1 cellular context compared by ENCODE assay signal in the genomic region with DNA sequence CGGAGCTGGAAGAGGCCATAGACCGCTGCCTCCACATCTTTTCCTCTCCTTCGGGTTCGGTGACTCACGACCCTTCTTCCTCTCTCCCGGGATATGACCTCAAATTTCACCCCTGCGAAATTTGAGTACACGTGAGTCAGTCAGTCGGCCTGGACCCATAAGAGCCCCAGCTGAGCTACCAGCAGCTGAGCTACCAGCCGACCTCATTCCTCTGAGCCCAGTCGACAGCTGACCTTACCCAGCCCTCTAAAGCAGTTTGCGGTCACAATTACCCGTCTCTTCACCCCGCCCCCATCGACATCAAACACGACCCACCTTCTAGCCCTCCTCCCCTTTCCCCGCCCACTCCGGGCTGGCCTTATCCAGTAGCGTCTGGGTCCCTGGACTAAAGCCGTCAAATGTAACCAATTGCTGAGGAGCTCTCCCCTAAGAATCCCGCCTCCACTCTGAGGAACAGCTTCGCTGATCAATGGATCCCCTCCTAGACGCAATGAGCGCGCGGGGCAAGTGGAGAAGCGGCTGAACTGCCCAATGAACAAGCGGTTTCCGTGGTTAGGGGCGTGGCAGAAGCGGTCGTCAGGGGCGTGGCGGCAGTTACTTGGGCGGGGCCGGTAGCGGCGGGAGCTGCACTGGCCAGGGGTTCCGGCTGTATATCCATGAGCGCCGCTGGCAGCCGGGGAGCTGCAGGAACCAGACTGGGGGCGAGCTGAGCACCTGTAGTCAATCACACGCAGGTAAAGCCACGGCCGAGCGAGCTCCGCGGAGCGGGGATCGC.
TF ChIP-seq lines count a peak whose summit lies in the region.

A gene with protein sequence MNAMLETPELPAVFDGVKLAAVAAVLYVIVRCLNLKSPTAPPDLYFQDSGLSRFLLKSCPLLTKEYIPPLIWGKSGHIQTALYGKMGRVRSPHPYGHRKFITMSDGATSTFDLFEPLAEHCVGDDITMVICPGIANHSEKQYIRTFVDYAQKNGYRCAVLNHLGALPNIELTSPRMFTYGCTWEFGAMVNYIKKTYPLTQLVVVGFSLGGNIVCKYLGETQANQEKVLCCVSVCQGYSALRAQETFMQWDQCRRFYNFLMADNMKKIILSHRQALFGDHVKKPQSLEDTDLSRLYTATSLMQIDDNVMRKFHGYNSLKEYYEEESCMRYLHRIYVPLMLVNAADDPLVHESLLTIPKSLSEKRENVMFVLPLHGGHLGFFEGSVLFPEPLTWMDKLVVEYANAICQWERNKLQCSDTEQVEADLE (plus strand): TSS at position 627 of the 775 bp plus-strand sequence. CDS start 27,872 bp downstream, outside the sequence.

TF ChIP-seq in K562, 482 proteins besides CTCF, POLR2A, EP300 and RAD21 (continued from another document):
- TF ChIP-seq, protein P1, sequence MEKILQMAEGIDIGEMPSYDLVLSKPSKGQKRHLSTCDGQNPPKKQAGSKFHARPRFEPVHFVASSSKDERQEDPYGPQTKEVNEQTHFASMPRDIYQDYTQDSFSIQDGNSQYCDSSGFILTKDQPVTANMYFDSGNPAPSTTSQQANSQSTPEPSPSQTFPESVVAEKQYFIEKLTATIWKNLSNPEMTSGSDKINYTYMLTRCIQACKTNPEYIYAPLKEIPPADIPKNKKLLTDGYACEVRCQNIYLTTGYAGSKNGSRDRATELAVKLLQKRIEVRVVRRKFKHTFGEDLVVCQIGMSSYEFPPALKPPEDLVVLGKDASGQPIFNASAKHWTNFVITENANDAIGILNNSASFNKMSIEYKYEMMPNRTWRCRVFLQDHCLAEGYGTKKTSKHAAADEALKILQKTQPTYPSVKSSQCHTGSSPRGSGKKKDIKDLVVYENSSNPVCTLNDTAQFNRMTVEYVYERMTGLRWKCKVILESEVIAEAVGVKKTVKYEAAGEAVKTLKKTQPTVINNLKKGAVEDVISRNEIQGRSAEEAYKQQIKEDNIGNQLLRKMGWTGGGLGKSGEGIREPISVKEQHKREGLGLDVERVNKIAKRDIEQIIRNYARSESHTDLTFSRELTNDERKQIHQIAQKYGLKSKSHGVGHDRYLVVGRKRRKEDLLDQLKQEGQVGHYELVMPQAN (IDR thresholded peaks at IDR 0.05; ENCODE audit: borderline replicate concordance), result peak; percentile 77
- TF ChIP-seq TBP (optimal IDR thresholded peaks at IDR 0.05; ENCODE audit: low read depth, low read length) (peak; percentile 55), CHD2 (IDR thresholded peaks at IDR 0.05; ENCODE audit: low read depth, low read length) (peak; percentile 90), HDAC1 (IDR thresholded peaks at IDR 0.05) (peak in 1 of 2 experiments; percentile 80; a peak in 2 of 4 replicates), GABPB2 (CRISPR knock-in tag; conservative IDR thresholded peaks at IDR 0.05) (no peak), MYC (IDR thresholded peaks at IDR 0.05; ENCODE audit: low read depth, low read length) (peak; percentile 25), MYC (CRISPR knock-in tag; IDR thresholded peaks at IDR 0.05; ENCODE audit: borderline replicate concordance, low read depth) (no peak), ZNF184 (CRISPR knock-in tag; IDR thresholded peaks at IDR 0.05) (no peak), RB1 (IDR thresholded peaks at IDR 0.05; ENCODE audit: low read depth) (peak; percentile 54; the same call in 1 of the 2 replicates), TAL1 (IDR thresholded peaks at IDR 0.05) (no peak), KAT8 (IDR thresholded peaks at IDR 0.05; ENCODE audit: low read depth) (no peak), POLR2AphosphoS5 (IDR thresholded peaks at IDR 0.05; ENCODE audit: control insufficient read depth, insufficient read depth, low read depth, low read length) (peak; percentile 62; the same call in 1 of the 2 replicates), TCF7 (IDR thresholded peaks at IDR 0.05; ENCODE audit: borderline replicate concordance) (peak; percentile 95)
- TF ChIP-seq, protein P2, sequence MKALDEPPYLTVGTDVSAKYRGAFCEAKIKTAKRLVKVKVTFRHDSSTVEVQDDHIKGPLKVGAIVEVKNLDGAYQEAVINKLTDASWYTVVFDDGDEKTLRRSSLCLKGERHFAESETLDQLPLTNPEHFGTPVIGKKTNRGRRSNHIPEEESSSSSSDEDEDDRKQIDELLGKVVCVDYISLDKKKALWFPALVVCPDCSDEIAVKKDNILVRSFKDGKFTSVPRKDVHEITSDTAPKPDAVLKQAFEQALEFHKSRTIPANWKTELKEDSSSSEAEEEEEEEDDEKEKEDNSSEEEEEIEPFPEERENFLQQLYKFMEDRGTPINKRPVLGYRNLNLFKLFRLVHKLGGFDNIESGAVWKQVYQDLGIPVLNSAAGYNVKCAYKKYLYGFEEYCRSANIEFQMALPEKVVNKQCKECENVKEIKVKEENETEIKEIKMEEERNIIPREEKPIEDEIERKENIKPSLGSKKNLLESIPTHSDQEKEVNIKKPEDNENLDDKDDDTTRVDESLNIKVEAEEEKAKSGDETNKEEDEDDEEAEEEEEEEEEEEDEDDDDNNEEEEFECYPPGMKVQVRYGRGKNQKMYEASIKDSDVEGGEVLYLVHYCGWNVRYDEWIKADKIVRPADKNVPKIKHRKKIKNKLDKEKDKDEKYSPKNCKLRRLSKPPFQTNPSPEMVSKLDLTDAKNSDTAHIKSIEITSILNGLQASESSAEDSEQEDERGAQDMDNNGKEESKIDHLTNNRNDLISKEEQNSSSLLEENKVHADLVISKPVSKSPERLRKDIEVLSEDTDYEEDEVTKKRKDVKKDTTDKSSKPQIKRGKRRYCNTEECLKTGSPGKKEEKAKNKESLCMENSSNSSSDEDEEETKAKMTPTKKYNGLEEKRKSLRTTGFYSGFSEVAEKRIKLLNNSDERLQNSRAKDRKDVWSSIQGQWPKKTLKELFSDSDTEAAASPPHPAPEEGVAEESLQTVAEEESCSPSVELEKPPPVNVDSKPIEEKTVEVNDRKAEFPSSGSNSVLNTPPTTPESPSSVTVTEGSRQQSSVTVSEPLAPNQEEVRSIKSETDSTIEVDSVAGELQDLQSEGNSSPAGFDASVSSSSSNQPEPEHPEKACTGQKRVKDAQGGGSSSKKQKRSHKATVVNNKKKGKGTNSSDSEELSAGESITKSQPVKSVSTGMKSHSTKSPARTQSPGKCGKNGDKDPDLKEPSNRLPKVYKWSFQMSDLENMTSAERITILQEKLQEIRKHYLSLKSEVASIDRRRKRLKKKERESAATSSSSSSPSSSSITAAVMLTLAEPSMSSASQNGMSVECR (CRISPR knock-in tag; IDR thresholded peaks at IDR 0.05), result peak; percentile 47; the same call in 1 of the 2 replicates
